12 cellular contexts compared by ENCODE assay signal in the genomic region with DNA sequence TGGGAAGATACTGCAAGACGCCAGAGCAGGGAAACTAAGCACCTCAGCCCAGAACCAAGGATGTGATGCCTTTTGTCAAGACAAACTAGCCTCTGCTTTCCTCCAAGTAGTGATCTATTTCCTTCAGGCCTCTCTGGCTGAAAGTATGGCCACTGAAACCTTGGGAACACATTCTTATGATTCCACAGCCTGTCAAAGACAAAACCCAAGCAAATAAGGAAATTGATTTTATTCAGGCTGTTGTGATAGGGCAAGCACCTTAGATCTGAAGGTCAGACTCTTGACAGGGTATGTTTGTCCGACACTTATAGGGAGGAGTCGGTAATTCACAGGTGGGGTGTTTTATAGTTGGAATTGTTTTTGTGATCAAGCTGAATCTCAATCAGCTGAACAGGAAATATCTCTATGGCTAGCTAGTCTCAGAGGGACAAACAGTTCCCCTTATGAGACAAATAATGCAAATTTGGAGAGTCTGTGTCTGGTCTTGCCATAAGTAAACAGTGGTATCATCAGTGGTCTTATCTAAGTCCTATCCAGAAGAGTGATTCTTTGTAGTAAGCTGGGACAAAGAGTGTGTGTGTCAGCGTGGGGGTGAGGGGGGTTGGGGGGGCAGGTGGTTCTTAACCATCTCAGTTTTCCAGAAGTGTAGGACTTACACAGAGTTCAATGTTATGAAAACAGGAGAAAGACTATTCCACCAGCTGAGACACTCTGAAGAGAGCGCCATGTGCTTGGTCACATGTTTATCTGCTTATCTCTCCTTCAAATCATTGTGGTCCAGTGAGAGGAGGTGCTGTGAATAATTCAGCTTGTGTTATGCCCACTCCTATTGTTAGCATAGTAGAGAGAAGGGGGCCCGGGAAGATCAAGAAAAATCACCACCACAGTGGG. TPM values are rescaled to one million over a fixed set of nuclear protein-coding genes. Genes with fewer than 3 reads are reported as not detected.
DNase-seq lines count a peak whose midpoint lies in the region; ATAC-seq and TF ChIP-seq lines count a peak whose summit lies in the region.
"Had no signal": no experiment of that assay in that cellular context is flagged by ENCODE, and none has a peak within 500 bp of the region (broad histone marks: within the 10 kb centered on the region; RNA-seq: fewer than 3 reads in every experiment).

No MANE protein-coding gene starts in this region.

- in situ Hi-C loops in G401 (cut with HindIII; ENCODE audit: low sequenced_read_pairs): no loop called here

- no peak overlapping the region for H3K9ac ChIP-seq in OCI-LY3 (ENCODE audit: low read length)

- H3K27ac ChIP-seq in OCI-LY3 (ENCODE audit: low read length): no peak overlapping the region
- no peak overlapping the region for H3K27ac ChIP-seq in adrenal gland
- H3K27ac ChIP-seq: HL-60, SK-N-MC had no signal

- no peaks in the 10 kb centered on the region for H3K9me3 ChIP-seq in OCI-LY3 (ENCODE audit: insufficient read depth, low read length)
- no peaks in the 10 kb centered on the region for H3K9me3 ChIP-seq in adrenal gland (replicated peaks in 1 of 3)

- ATAC-seq in GM21360 (IDR thresholded peaks at IDR 0.05; ENCODE audit: unreplicated experiment): peak; percentile 35

- intact Hi-C loops in adrenal gland (cut with DNase I): no loop called here

- TF ChIP-seq POLR2A in adrenal gland (IDR thresholded peaks at IDR 0.05): no peak

- H3K4me1 ChIP-seq in OCI-LY3 (ENCODE audit: low read length): peaks cover 19% of the 10 kb centered on the region
- H3K4me1 ChIP-seq in adrenal gland (replicated peaks in 1 of 2): no peaks in the 10 kb centered on the region

- no peaks in the 10 kb centered on the region for H3K36me3 ChIP-seq in OCI-LY3 (replicated peaks; ENCODE audit: low read depth, low read length)
- no peaks in the 10 kb centered on the region for H3K36me3 ChIP-seq in adrenal gland (replicated peaks in 1 of 2)

- peak; percentile 13 for DNase-seq in Daoy (ENCODE audit: low read depth)
- DNase-seq in kidney tubule cell (ENCODE audit: low spot score): peak; percentile 23
- no peak for DNase-seq in iPS-NIHi7 (ENCODE audit: extremely low spot score)
- no peak for DNase-seq in NCI-H446 (lab: John Stamatoyannopoulos, UW)
- no peak for DNase-seq in G401 (ENCODE audit: low spot score)
- DNase-seq in adrenal gland: no peak
- DNase-seq: activated naive CD4-positive, alpha-beta T cell treated with anti-CD3 and anti-CD28 coated beads, Interleukin-2, amount 50 U/mL, for 16 hours; posterior cingulate gyrus had no signal

- no peak overlapping the region for H3K4me3 ChIP-seq in OCI-LY3 (ENCODE audit: low read length)
- H3K4me3 ChIP-seq in adrenal gland: no peak overlapping the region
- H3K4me3 ChIP-seq: SK-N-MC had no signal

- no peak for TF ChIP-seq CTCF in OCI-LY3 (IDR thresholded peaks at IDR 0.05; ENCODE audit: low read depth, low read length)
- no peak for TF ChIP-seq CTCF in adrenal gland (IDR thresholded peaks at IDR 0.05)

- H2AFZ ChIP-seq in OCI-LY3 (ENCODE audit: low read depth, low read length): peak overlapping the region; percentile 60; the same call in 1 of the 2 replicates

- WGBS in adrenal gland, 4 donors: 57 to 74% (median 64%) methylated on average over 6 of the region's 6 CpGs

- no peaks in the 10 kb centered on the region for H3K79me2 ChIP-seq in OCI-LY3 (ENCODE audit: low read length)

- H3K27me3 ChIP-seq in OCI-LY3 (ENCODE audit: low read depth, low read length) (no peaks in the 10 kb centered on the region), adrenal gland (no peaks in the 10 kb centered on the region)

- H4K20me1 ChIP-seq in OCI-LY3 (ENCODE audit: insufficient read depth, low read length): no peaks in the 10 kb centered on the region

- H3K4me2 ChIP-seq in OCI-LY3 (ENCODE audit: low read length): peak overlapping the region; percentile 34; the same call in 1 of the 2 replicates

RNA-seq across cellular contexts. Expression of a gene that starts 6.7 kb away (rescaled TPM):
- total RNA-seq in Daoy (2014; rRNA removed; shearing (Covaris generic)): 29.1 and 31.3 TPM in 2 replicates
- 17.7 and 26.2 TPM in 2 replicates for total RNA-seq in G401 (2014; rRNA removed; shearing (Covaris generic))
- total RNA-seq in adrenal gland: 10 to 100 TPM in 7 of 8 donors, 1 to 10 TPM in 1; 8.3 to 39.3 (median 18.2) TPM
- 10 to 100 TPM; 15.5 to 25.9 (median 20.6) TPM for polyA plus RNA-seq in adrenal gland

RNA-seq across cellular contexts. Expression of a gene that starts 18.7 kb away (rescaled TPM):
- 259 and 294 TPM in 2 replicates for total RNA-seq in Daoy (2014; rRNA removed; shearing (Covaris generic))
- 217 and 267 TPM in 2 replicates for total RNA-seq in G401 (2014; rRNA removed; shearing (Covaris generic))
- 100 to 1,000 TPM in 1 of 8 donors, 10 to 100 TPM in 7; 48.0 to 141 (median 75.0) TPM for total RNA-seq in adrenal gland
- polyA plus RNA-seq in adrenal gland: 100 to 1,000 TPM; 123 to 207 (median 159) TPM

Comparison
In these comparisons a context has a peak if more than half of its experiments do, and no peak if none do; other contexts are left out.
1. DNase-seq: peak in Daoy (single experiment) and kidney tubule cell (single experiment); none in iPS-NIHi7 (single experiment), NCI-H446 (0 of 2), G401 (single experiment) and adrenal gland (0 of 7).